9 cellular contexts compared by ENCODE assay signal in genomic region chr5:141488591-141489478, GRCh38. TPM values are rescaled to one million over a fixed set of nuclear protein-coding genes. Genes with fewer than 3 reads are reported as not detected.
DNase-seq lines count a peak whose midpoint lies in the region; ATAC-seq, FAIRE-seq and TF ChIP-seq lines count a peak whose summit lies in the region.
"Had no signal": no experiment of that assay in that cellular context is flagged by ENCODE, and none has a peak within 500 bp of the region (broad histone marks: within the 10 kb centered on the region; RNA-seq: fewer than 3 reads in every experiment).

Gene PCDHGC5 (plus strand): TSS chr5:141489081. CDS start chr5:141489241, 160 bp downstream.

- peak within 1 kb of the TSS; percentile 54; the same call in 1 of the 2 replicates for H3K27ac ChIP-seq in IMR-90 (ENCODE audit: insufficient read depth, low read length)
- peak within 1 kb of the TSS; percentile 8 for H3K27ac ChIP-seq in brain microvascular endothelial cell

- peak within 1 kb of the TSS in 1 of 2 experiments; percentile 44; a peak in 1 of 4 replicates for H4K8ac ChIP-seq in IMR-90 (ENCODE audit: low read depth in 2 of 2, low read length in 2 of 2)

- no peak within 1 kb of the TSS; the same call in 1 of the 2 replicates for H4K91ac ChIP-seq in IMR-90 (ENCODE audit: insufficient read depth, low read depth, low read length)

- no peak within 1 kb of the TSS for H2BK15ac ChIP-seq in IMR-90 (ENCODE audit: low read depth, low read length)

- H3K4me1 ChIP-seq in IMR-90 (ENCODE audit: control insufficient read depth, insufficient read depth, low read length), result peaks cover 22% of the 10 kb centered on the region

- dilution Hi-C loops in IMR-90 (cut with HindIII; ENCODE audit: low sequenced_read_pairs, unreplicated experiment), result no loop called here

- H3K79me1 ChIP-seq in IMR-90 (ENCODE audit: low read depth in 1 of 2, low read length in 2 of 2), result peaks cover 30 to 77% of the 10 kb centered on the region in 2 experiments

- peak within 1 kb of the TSS; percentile 8 for H2AFZ ChIP-seq in IMR-90 (replicated peaks; ENCODE audit: low read length, poor library complexity)

- H2BK5ac ChIP-seq in IMR-90 (ENCODE audit: low read depth, low read length, poor library complexity, severe bottlenecking), result peak within 1 kb of the TSS; percentile 47

- H3K14ac ChIP-seq in IMR-90 (replicated peaks; ENCODE audit: low read depth, low read length), result peak within 1 kb of the TSS; percentile 61

- H3K4ac ChIP-seq in IMR-90 (ENCODE audit: low read depth, low read length), result peak within 1 kb of the TSS; percentile 43

- no peak within 1 kb of the TSS for H3K18ac ChIP-seq in IMR-90 (ENCODE audit: low read depth, low read length)

- no peak within 1 kb of the TSS for H3K56ac ChIP-seq in IMR-90 (ENCODE audit: extremely low read depth, insufficient read depth, low read length)

- H4K5ac ChIP-seq in IMR-90 (ENCODE audit: low read depth, low read length), result no peak within 1 kb of the TSS

- peaks cover 67% of the 10 kb centered on the region for H4K20me1 ChIP-seq in IMR-90 (ENCODE audit: insufficient read depth, low read length)

- WGBS in IMR-90 (ENCODE audit: extremely low coverage in 2 of 2, insufficient read length in 1 of 2), 2 experiments, result 90% methylated on average over 5 of the region's 13 CpGs; no CpG with 5 or more reads in 1 of the 2 experiments

- H3K9me1 ChIP-seq in IMR-90 (ENCODE audit: insufficient read depth, low read length), result peaks cover 29% of the 10 kb centered on the region

- no peak for TF ChIP-seq CTCF in IMR-90 (conservative IDR thresholded peaks at IDR 0.05; ENCODE audit: low read depth, low read length)
- TF ChIP-seq CTCF in brain microvascular endothelial cell (IDR thresholded peaks at IDR 0.05; ENCODE audit: low read depth, low read length, missing control alignments), result no peak

- POLR2A ChIA-PET in IMR-90 (lab: Charles Lee; ENCODE audit: unreplicated experiment), result no interaction called here

- H2AK5ac ChIP-seq in IMR-90 (ENCODE audit: low read depth, low read length), result peak within 1 kb of the TSS; percentile 27

- TF ChIP-seq POLR2A in IMR-90 (IDR thresholded peaks at IDR 0.05; ENCODE audit: low read depth, low read length), result no peak

- no peak within 1 kb of the TSS for H3K9ac ChIP-seq in IMR-90 (ENCODE audit: low read depth, low read length)

- H2BK120ac ChIP-seq in IMR-90 (ENCODE audit: low read depth, low read length), result no peak within 1 kb of the TSS

- H2AK9ac ChIP-seq in IMR-90 (replicated peaks; ENCODE audit: low read depth, low read length, poor library complexity), result peak within 1 kb of the TSS; percentile 57

- intact Hi-C loops in IMR-90 (cut with micrococcal nuclease), result loop anchor here (2.0 kb wide), 1 partner anchor 20 kb away; no protein-coding TSS in a partner anchor

- no peak for FAIRE-seq in urothelium cell line (lab: Jason Lieb, UNC)

- CTCF ChIA-PET in IMR-90 (lab: Yijun Ruan, JAX), result interaction anchor here (0.9 to 1.3 kb wide), 4 partner anchors 24 to 69 kb away, joined by 3 to 5 read pairs (median 3); no protein-coding TSS in a partner anchor

- peak within 1 kb of the TSS; percentile 8; the same call in 1 of the 2 replicates for H3K23ac ChIP-seq in IMR-90 (ENCODE audit: low read depth, low read length)

- H3K9me3 ChIP-seq in IMR-90 (ENCODE audit: control insufficient read depth, insufficient read depth, low read length), result no peaks in the 10 kb centered on the region; the same call in 1 of the 2 replicates

- peak within 1 kb of the TSS; percentile 77 for H3K4me2 ChIP-seq in IMR-90 (ENCODE audit: low read depth, low read length)

- peaks cover 52% of the 10 kb centered on the region for H3K36me3 ChIP-seq in IMR-90 (ENCODE audit: control insufficient read depth, insufficient read depth, low read length)
- H3K36me3 ChIP-seq in brain microvascular endothelial cell (replicated peaks), result peaks cover 3% of the 10 kb centered on the region

- peak; percentile 83 for ATAC-seq in IMR-90 (ENCODE audit: low read depth)
- ATAC-seq in HG03460 (IDR thresholded peaks at IDR 0.05; ENCODE audit: unreplicated experiment), result no peak

- no peak for TF ChIP-seq RAD21 in IMR-90 (IDR thresholded peaks at IDR 0.05; ENCODE audit: low read length)

- H3K27me3 ChIP-seq in IMR-90 (ENCODE audit: control insufficient read depth, insufficient read depth, low read length), result no peaks in the 10 kb centered on the region
- no peaks in the 10 kb centered on the region for H3K27me3 ChIP-seq in brain microvascular endothelial cell (replicated peaks)

- DNase-seq in IMR-90 (peak; percentile 87), brain microvascular endothelial cell (peak; percentile 51), iris pigment epithelial cell (ENCODE audit: low read depth) (peak; percentile 47), urothelium cell line (ENCODE audit: low spot score) (peak; percentile 28), DMS 273 (lab: John Stamatoyannopoulos, UW; ENCODE audit: unreplicated experiment) (no peak)
- DNase-seq in stimulated activated CD4-positive, alpha-beta T cell treated with anti-CD3 and anti-CD28 coated beads, Interleukin-1b, Interleukin-23, amount 100 ng/mL, for 48 hours, result no peak
- DNase-seq: activated T-cell treated with anti-CD3 and anti-CD28 coated beads, Interleukin-2, amount 50 U/mL, for 24 hours; NCI-H1105 had no signal

- BruUV-seq in IMR-90 (replicated peaks; lab: Mats Ljungman, UMichigan), result no TSS peak

- in situ Hi-C loops in IMR-90 (cut with MboI; ENCODE audit: low sequenced_read_pairs), result no loop called here
- in situ Hi-C loops in brain microvascular endothelial cell (cut with HindIII; ENCODE audit: low pct_ligation_motif_present, low sequenced_read_pairs), result no loop called here

- no peak within 1 kb of the TSS for H2BK20ac ChIP-seq in IMR-90 (ENCODE audit: low read depth, low read length)

- H3K4me3 ChIP-seq in IMR-90 (ENCODE audit: insufficient read depth, low read depth, low read length) (no peak within 1 kb of the TSS), brain microvascular endothelial cell (ENCODE audit: low read depth, low read length) (peak within 1 kb of the TSS; percentile 20)

TF ChIP-seq in IMR-90, 13 proteins besides CTCF, POLR2A, EP300 and RAD21:
- no peak for TF ChIP-seq ELK1 (IDR thresholded peaks at IDR 0.05; ENCODE audit: borderline replicate concordance, low read depth, low read length)
- peak; percentile 31 for TF ChIP-seq MAFK (IDR thresholded peaks at IDR 0.05; ENCODE audit: low read depth, low read length)
- TF ChIP-seq MAZ (IDR thresholded peaks at IDR 0.05; ENCODE audit: borderline replicate concordance, low read depth, low read length), result 0 out of 2 replicates have a peak, but pooled peaks have one; percentile 16
- TF ChIP-seq BHLHE40 (IDR thresholded peaks at IDR 0.05; ENCODE audit: low read depth, low read length), result no peak
TF ChIP-seq in IMR-90: peak in this region for 2.

RNA-seq across cellular contexts. Expression of gene PCDHGC5, which starts in this region (rescaled TPM):
- total RNA-seq in IMR-90 (2012; rRNA removed), result 2.5 and 2.9 TPM in 2 replicates
- polyA plus RNA-seq in IMR-90 (2012; rRNA removed), result 3.8 TPM in 2 replicates
- 2.5 and 3.2 TPM in 2 replicates for polyA plus RNA-seq in IMR-90 (2012; cell fraction: cytosol; rRNA removed)
- polyA plus RNA-seq in IMR-90 (2012; cell fraction: nucleus; rRNA removed; ENCODE audit: low replicate concordance), result 11.1 and 15.3 TPM in 2 replicates

Comparison
In these comparisons a context has a peak if more than half of its experiments do, and no peak if none do; other contexts are left out.
1. DNase-seq: peak in IMR-90 (single experiment), brain microvascular endothelial cell (single experiment), iris pigment epithelial cell (single experiment) and urothelium cell line (single experiment); none in stimulated activated CD4-positive, alpha-beta T cell treated with anti-CD3 and anti-CD28 coated beads, Interleukin-1b, Interleukin-23, amount 100 ng/mL, for 48 hours (single experiment) and DMS 273 (single experiment).